In genomic region chr6:7262746-7263335, GRCh38 we compare ENCODE assay signal across 18 cellular contexts. TPM values are rescaled to one million over a fixed set of nuclear protein-coding genes. Genes with fewer than 3 reads are reported as not detected.
DNase-seq lines count a peak whose midpoint lies in the region; ATAC-seq and TF ChIP-seq lines count a peak whose summit lies in the region.
"Had no signal": no experiment of that assay in that cellular context is flagged by ENCODE, and none has a peak within 500 bp of the region (broad histone marks: within the 10 kb centered on the region; RNA-seq: fewer than 3 reads in every experiment).

No MANE protein-coding gene starts in this region.

- H3K9ac ChIP-seq in parathyroid adenoma = no peak overlapping the region
- H3K9ac ChIP-seq: GM23248 had no signal

- H3K27me3 ChIP-seq in H7 (ENCODE audit: control insufficient read depth, insufficient read depth, low read length) (no peaks in the 10 kb centered on the region), parathyroid adenoma (ENCODE audit: control insufficient read depth, insufficient read depth, low read length) (no peaks in the 10 kb centered on the region)
- H3K27me3 ChIP-seq: gastrocnemius medialis, ovary, transverse colon had no signal

- no peak overlapping the region for H3K4me3 ChIP-seq in H7 (ENCODE audit: insufficient read depth, low read depth, low read length)
- H3K4me3 ChIP-seq in parathyroid adenoma (ENCODE audit: low read depth, low read length) = no peak overlapping the region
- H3K4me3 ChIP-seq: gastrocnemius medialis, GM23248, ovary, transverse colon had no signal

- no peaks in the 10 kb centered on the region for H3K9me3 Mint-ChIP-seq in immature natural killer cell
- H3K9me3 Mint-ChIP-seq: stimulated activated naive CD8-positive, alpha-beta T cell treated with anti-CD3 and anti-CD28 coated beads, Interleukin-15, Interleukin-2, amounts not matched to agents 100 ng/mL and 50 ng/mL, for 24 hours had no signal

- H3K4me1 Mint-ChIP-seq in immature natural killer cell = peaks cover 15 to 28% of the 10 kb centered on the region in 2 donors

- no peaks in the 10 kb centered on the region for H3K9me3 ChIP-seq in parathyroid adenoma (ENCODE audit: control insufficient read depth, low read length)
- H3K9me3 ChIP-seq: gastrocnemius medialis, ovary, transverse colon had no signal

- peak overlapping the region in 3 of 5 donors; percentile 62 to 84 (median 66) for H3K4me3 Mint-ChIP-seq in immature natural killer cell

- peak overlapping the region; percentile 98 for H3K27ac ChIP-seq in parathyroid adenoma
- H3K27ac ChIP-seq: gastrocnemius medialis, GM23248, ovary, transverse colon had no signal

- H3K36me3 ChIP-seq in H7 (replicated peaks; ENCODE audit: control insufficient read depth, insufficient read depth, low read length) (no peaks in the 10 kb centered on the region), parathyroid adenoma (ENCODE audit: control insufficient read depth, insufficient read depth, low read length) (no peaks in the 10 kb centered on the region)
- H3K36me3 ChIP-seq: gastrocnemius medialis, ovary, transverse colon had no signal

- H3K36me3 Mint-ChIP-seq in immature natural killer cell = peaks cover 0 to 7% (median 0%) of the 10 kb centered on the region in 3 donors

- no peak overlapping the region for H3K27ac Mint-ChIP-seq in immature natural killer cell
- H3K27ac Mint-ChIP-seq: stimulated activated naive CD8-positive, alpha-beta T cell treated with anti-CD3 and anti-CD28 coated beads, Interleukin-15, Interleukin-2, amounts not matched to agents 100 ng/mL and 50 ng/mL, for 24 hours had no signal

- DNase-seq in NCI-H82 (lab: John Stamatoyannopoulos, UW) (peak; percentile 27), NCI-H82 treated with DMSO at 0.1 percent for 48 hours (lab: John Stamatoyannopoulos, UW; ENCODE audit: unreplicated experiment) (no peak), H7 (peak; percentile 17), immature natural killer cell (no peak), hippocampal formation (lab: John Stamatoyannopoulos, UW) (no peak), RKO (ENCODE audit: low spot score) (no peak)
- DNase-seq: 8988T; activated CD4-positive, alpha-beta T cell treated with anti-CD3 and anti-CD28 coated beads, Interleukin-2, amount 50 U/mL, for 48 hours; activated T-cell treated with anti-CD3 and anti-CD28 coated beads, Interleukin-2, amount 50 U/mL, for 1 hour; gastrocnemius medialis; GM23248; KG1; ovary; stimulated activated CD4-positive, alpha-beta T cell treated with anti-CD3 and anti-CD28 coated beads, Interleukin-2, amount 100 ng/mL, for 24 hours had no signal

- H3K79me2 ChIP-seq in parathyroid adenoma = no peaks in the 10 kb centered on the region

- peaks cover 7 to 8% (median 7%) of the 10 kb centered on the region in 3 donors for H3K27me3 Mint-ChIP-seq in immature natural killer cell (ENCODE audit: low read depth in 3 of 3)

- no peak overlapping the region for H3K4me2 ChIP-seq in parathyroid adenoma (ENCODE audit: low read length)

- no peak for ATAC-seq in GM18907 (IDR thresholded peaks at IDR 0.05; ENCODE audit: unreplicated experiment)
- ATAC-seq: gastrocnemius medialis had no signal

- peaks cover 27% of the 10 kb centered on the region for H3K4me1 ChIP-seq in parathyroid adenoma

- no peak overlapping the region for H2AFZ ChIP-seq in parathyroid adenoma
- H2AFZ ChIP-seq: GM23248 had no signal

- TF ChIP-seq CTCF in parathyroid adenoma (IDR thresholded peaks at IDR 0.05) = no peak

RNA-seq across cellular contexts. Expression of gene SSR1, which starts 50.2 kb away (rescaled TPM):
- 49.6 and 55.3 TPM in 2 replicates for total RNA-seq in H7 (2014; rRNA removed; shearing (Covaris generic))
- polyA plus RNA-seq in immature natural killer cell = 100 to 1,000 TPM; 134 to 247 (median 207) TPM

Comparison
In these comparisons a context has a peak if more than half of its experiments do, and no peak if none do; other contexts are left out.
1. DNase-seq: peak in NCI-H82 (single experiment) and H7 (single experiment); none in NCI-H82 treated with DMSO at 0.1 percent for 48 hours (single experiment), immature natural killer cell (0 of 3), hippocampal formation (0 of 2) and RKO (single experiment).